In the genomic region with DNA sequence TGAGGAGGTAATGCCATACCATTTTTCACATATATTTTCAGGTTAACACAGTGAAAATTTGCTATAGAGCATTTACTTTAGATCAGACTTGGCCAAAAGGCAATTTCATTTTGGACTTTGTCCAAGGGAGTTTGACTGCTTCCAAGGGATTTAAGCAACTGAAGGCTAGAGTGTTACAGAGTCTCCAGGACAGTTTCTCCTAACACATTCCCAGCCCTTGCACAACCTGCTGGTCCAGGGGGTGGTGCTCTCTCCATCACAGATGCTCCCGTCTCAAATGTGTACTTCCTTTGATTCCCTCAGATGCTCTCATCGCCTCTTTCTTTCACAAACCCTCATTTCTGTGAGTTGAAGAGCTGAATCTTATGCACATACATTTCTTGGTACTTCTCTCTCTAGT, we compare ENCODE assay signal across 1 cellular context.
TF ChIP-seq lines count a peak whose summit lies in the region.

No MANE protein-coding gene starts in this region.

TF ChIP-seq in SK-N-SH treated with all-trans-retinoic acid at 6 μM for 48 hours, 23 proteins besides CTCF, POLR2A, EP300 and RAD21 (continued from another document):
- TF ChIP-seq, protein P1, sequence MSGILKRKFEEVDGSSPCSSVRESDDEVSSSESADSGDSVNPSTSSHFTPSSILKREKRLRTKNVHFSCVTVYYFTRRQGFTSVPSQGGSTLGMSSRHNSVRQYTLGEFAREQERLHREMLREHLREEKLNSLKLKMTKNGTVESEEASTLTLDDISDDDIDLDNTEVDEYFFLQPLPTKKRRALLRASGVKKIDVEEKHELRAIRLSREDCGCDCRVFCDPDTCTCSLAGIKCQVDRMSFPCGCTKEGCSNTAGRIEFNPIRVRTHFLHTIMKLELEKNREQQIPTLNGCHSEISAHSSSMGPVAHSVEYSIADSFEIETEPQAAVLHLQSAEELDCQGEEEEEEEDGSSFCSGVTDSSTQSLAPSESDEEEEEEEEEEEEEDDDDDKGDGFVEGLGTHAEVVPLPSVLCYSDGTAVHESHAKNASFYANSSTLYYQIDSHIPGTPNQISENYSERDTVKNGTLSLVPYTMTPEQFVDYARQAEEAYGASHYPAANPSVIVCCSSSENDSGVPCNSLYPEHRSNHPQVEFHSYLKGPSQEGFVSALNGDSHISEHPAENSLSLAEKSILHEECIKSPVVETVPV (CRISPR knock-in tag; IDR thresholded peaks at IDR 0.05) = no peak
- TF ChIP-seq ZC3H10 (CRISPR knock-in tag; IDR thresholded peaks at IDR 0.05) = no peak
- TF ChIP-seq BACH2 (CRISPR knock-in tag; IDR thresholded peaks at IDR 0.05; ENCODE audit: borderline replicate concordance) = no peak
- TF ChIP-seq PPARA (CRISPR knock-in tag; IDR thresholded peaks at IDR 0.05; ENCODE audit: borderline replicate concordance) = no peak
- TF ChIP-seq ESRRG (CRISPR knock-in tag; IDR thresholded peaks at IDR 0.05) = no peak
- TF ChIP-seq ZFP30 (CRISPR knock-in tag; IDR thresholded peaks at IDR 0.05) = no peak
- TF ChIP-seq ZNF565 (CRISPR knock-in tag; conservative IDR thresholded peaks at IDR 0.05; ENCODE audit: low read depth) = no peak
- TF ChIP-seq PATZ1 (CRISPR knock-in tag; IDR thresholded peaks at IDR 0.05; ENCODE audit: borderline replicate concordance) = no peak
- TF ChIP-seq TCF4 (CRISPR knock-in tag; IDR thresholded peaks at IDR 0.05; ENCODE audit: borderline replicate concordance) = no peak
- TF ChIP-seq GLIS3 (CRISPR knock-in tag; IDR thresholded peaks at IDR 0.05) = no peak
- TF ChIP-seq ZFP3 (CRISPR knock-in tag; IDR thresholded peaks at IDR 0.05) = no peak
- TF ChIP-seq, protein P2, sequence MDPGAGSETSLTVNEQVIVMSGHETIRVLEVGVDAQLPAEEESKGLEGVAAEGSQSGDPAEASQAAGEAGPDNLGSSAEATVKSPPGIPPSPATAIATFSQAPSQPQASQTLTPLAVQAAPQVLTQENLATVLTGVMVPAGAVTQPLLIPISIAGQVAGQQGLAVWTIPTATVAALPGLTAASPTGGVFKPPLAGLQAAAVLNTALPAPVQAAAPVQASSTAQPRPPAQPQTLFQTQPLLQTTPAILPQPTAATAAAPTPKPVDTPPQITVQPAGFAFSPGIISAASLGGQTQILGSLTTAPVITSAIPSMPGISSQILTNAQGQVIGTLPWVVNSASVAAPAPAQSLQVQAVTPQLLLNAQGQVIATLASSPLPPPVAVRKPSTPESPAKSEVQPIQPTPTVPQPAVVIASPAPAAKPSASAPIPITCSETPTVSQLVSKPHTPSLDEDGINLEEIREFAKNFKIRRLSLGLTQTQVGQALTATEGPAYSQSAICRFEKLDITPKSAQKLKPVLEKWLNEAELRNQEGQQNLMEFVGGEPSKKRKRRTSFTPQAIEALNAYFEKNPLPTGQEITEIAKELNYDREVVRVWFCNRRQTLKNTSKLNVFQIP (CRISPR knock-in tag; IDR thresholded peaks at IDR 0.05; ENCODE audit: borderline replicate concordance, low read depth) = no peak
- TF ChIP-seq, protein P3, sequence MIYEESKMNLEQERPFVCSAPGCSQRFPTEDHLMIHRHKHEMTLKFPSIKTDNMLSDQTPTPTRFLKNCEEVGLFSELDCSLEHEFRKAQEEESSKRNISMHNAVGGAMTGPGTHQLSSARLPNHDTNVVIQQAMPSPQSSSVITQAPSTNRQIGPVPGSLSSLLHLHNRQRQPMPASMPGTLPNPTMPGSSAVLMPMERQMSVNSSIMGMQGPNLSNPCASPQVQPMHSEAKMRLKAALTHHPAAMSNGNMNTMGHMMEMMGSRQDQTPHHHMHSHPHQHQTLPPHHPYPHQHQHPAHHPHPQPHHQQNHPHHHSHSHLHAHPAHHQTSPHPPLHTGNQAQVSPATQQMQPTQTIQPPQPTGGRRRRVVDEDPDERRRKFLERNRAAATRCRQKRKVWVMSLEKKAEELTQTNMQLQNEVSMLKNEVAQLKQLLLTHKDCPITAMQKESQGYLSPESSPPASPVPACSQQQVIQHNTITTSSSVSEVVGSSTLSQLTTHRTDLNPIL (CRISPR knock-in tag; IDR thresholded peaks at IDR 0.05; ENCODE audit: low read depth) = no peak
